Comparison of ENCODE assay signal across 13 cellular contexts in the genomic region with DNA sequence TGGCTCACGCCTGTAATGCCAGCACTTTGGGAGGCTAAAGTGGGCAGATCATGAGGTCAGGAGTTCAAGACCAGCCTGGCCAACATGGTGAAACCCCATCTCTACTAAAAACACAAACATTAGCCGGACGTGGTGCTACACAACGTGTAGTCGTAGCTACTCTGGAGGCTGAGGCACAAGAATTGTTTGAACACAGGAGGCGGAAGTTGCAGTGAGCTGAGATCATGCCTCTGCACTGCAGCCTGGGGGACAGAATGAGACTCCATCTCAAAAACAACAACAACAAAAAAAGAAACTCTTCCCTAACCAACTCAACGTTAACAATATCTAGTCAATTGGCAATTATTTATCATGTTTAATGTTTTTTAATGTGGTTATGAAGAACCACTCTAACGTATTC.
DNase-seq lines count a peak whose midpoint lies in the region; ATAC-seq and TF ChIP-seq lines count a peak whose summit lies in the region.
"Had no signal": no experiment of that assay in that cellular context is flagged by ENCODE, and none has a peak within 500 bp of the region (broad histone marks: within the 10 kb centered on the region; RNA-seq: fewer than 3 reads in every experiment).

No MANE protein-coding gene starts in this region.

- peak overlapping the region; percentile 2 for H3K27ac Mint-ChIP-seq in activated CD4-positive, alpha-beta T cell treated with anti-CD3 and anti-CD28 coated beads for 36 hours
- peak overlapping the region; percentile 80 for H3K27ac Mint-ChIP-seq in activated CD4-positive, alpha-beta memory T cell treated with anti-CD3 and anti-CD28 coated beads, Interleukin-2, amount 10 ng/mL, durations not matched to agents 7 days and 5 days
- H3K27ac Mint-ChIP-seq in mesothelial cell of epicardium = no peak overlapping the region

- POLR2A ChIA-PET in activated CD4-positive, alpha-beta T cell treated with anti-CD3 and anti-CD28 coated beads for 36 hours (lab: Charles Lee) = no interaction called here
- POLR2A ChIA-PET in activated CD4-positive, alpha-beta memory T cell treated with anti-CD3 and anti-CD28 coated beads, Interleukin-2, amount 10 ng/mL, durations not matched to agents 7 days and 5 days (lab: Charles Lee) = no interaction called here

- no peak overlapping the region for H3K4me3 Mint-ChIP-seq in activated CD4-positive, alpha-beta T cell treated with anti-CD3 and anti-CD28 coated beads for 36 hours
- H3K4me3 Mint-ChIP-seq in activated CD4-positive, alpha-beta memory T cell treated with anti-CD3 and anti-CD28 coated beads, Interleukin-2, amount 10 ng/mL, durations not matched to agents 7 days and 5 days = no peak overlapping the region
- H3K4me3 Mint-ChIP-seq in mesothelial cell of epicardium = no peak overlapping the region
- H3K4me3 Mint-ChIP-seq: central memory CD8-positive, alpha-beta T cell had no signal

- no peak for DNase-seq in activated CD4-positive, alpha-beta T cell treated with anti-CD3 and anti-CD28 coated beads for 36 hours
- DNase-seq in activated CD4-positive, alpha-beta T cell treated with anti-CD3 and anti-CD28 coated beads for 4 hours = no peak
- no peak for DNase-seq in activated CD4-positive, alpha-beta memory T cell treated with anti-CD3 and anti-CD28 coated beads, Interleukin-2, amount 10 ng/mL, durations not matched to agents 7 days and 5 days
- DNase-seq in foreskin keratinocyte (no peak), substantia nigra (lab: John Stamatoyannopoulos, UW) (no peak), mesothelial cell of epicardium (ENCODE audit: low spot score in 2 of 2, unreplicated experiment in 2 of 2) (no peak), NCI-H2196 treated with DMSO at 0.1 percent for 48 hours (lab: John Stamatoyannopoulos, UW; ENCODE audit: unreplicated experiment) (no peak)
- DNase-seq: DND-41, mucosa of descending colon had no signal

- peak overlapping the region; percentile 26 for H3K27ac ChIP-seq in foreskin keratinocyte
- H3K27ac ChIP-seq in substantia nigra (ENCODE audit: low read depth, low read length, poor library complexity, severe bottlenecking) = peak overlapping the region; percentile 6
- H3K27ac ChIP-seq: SK-N-MC had no signal

- no peaks in the 10 kb centered on the region for H3K36me3 Mint-ChIP-seq in activated CD4-positive, alpha-beta T cell treated with anti-CD3 and anti-CD28 coated beads for 36 hours (ENCODE audit: low read depth)
- peaks cover 14% of the 10 kb centered on the region for H3K36me3 Mint-ChIP-seq in activated CD4-positive, alpha-beta memory T cell treated with anti-CD3 and anti-CD28 coated beads, Interleukin-2, amount 10 ng/mL, durations not matched to agents 7 days and 5 days (ENCODE audit: low read depth)
- no peaks in the 10 kb centered on the region for H3K36me3 Mint-ChIP-seq in mesothelial cell of epicardium
- H3K36me3 Mint-ChIP-seq: stimulated activated effector memory CD8-positive, alpha-beta T cell treated with anti-CD3 and anti-CD28 coated beads, Interleukin-12 subunit alpha, Interleukin-12 subunit beta, amount 100 ng/mL, for 72 hours had no signal

- TF ChIP-seq CTCF in foreskin keratinocyte (conservative IDR thresholded peaks at IDR 0.05) = no peak
- TF ChIP-seq CTCF in mesothelial cell of epicardium (IDR thresholded peaks at IDR 0.05; ENCODE audit: unreplicated experiment) = no peak

- H3K9me3 Mint-ChIP-seq in activated CD4-positive, alpha-beta T cell treated with anti-CD3 and anti-CD28 coated beads for 36 hours (ENCODE audit: low read depth) = no peaks in the 10 kb centered on the region
- no peaks in the 10 kb centered on the region for H3K9me3 Mint-ChIP-seq in activated CD4-positive, alpha-beta memory T cell treated with anti-CD3 and anti-CD28 coated beads, Interleukin-2, amount 10 ng/mL, durations not matched to agents 7 days and 5 days
- no peaks in the 10 kb centered on the region for H3K9me3 Mint-ChIP-seq in mesothelial cell of epicardium
- H3K9me3 Mint-ChIP-seq: central memory CD8-positive, alpha-beta T cell; stimulated activated effector memory CD8-positive, alpha-beta T cell treated with anti-CD3 and anti-CD28 coated beads, Interleukin-12 subunit alpha, Interleukin-12 subunit beta, amount 100 ng/mL, for 72 hours had no signal

- H3K4me1 ChIP-seq in foreskin keratinocyte = peaks cover 19% of the 10 kb centered on the region

- intact Hi-C loops in activated CD4-positive, alpha-beta T cell treated with anti-CD3 and anti-CD28 coated beads for 36 hours (cut with DNase I, micrococcal nuclease) = loop anchor here (2.0 to 10.0 kb wide), 3 partner anchors 89 to 183 kb away; a partner anchor contains a TSS

- CTCF ChIA-PET in activated CD4-positive, alpha-beta T cell treated with anti-CD3 and anti-CD28 coated beads for 36 hours (lab: Charles Lee) = no interaction called here
- CTCF ChIA-PET in activated CD4-positive, alpha-beta memory T cell treated with anti-CD3 and anti-CD28 coated beads, Interleukin-2, amount 10 ng/mL, durations not matched to agents 7 days and 5 days (lab: Charles Lee) = interaction anchor here (0.6 kb wide), 1 partner anchor 111 kb away, joined by 3 read pairs; no protein-coding TSS in a partner anchor

- H3K27me3 ChIP-seq in foreskin keratinocyte = no peaks in the 10 kb centered on the region

- H3K4me1 Mint-ChIP-seq in activated CD4-positive, alpha-beta T cell treated with anti-CD3 and anti-CD28 coated beads for 36 hours = peaks cover 26% of the 10 kb centered on the region
- peaks cover 42% of the 10 kb centered on the region for H3K4me1 Mint-ChIP-seq in activated CD4-positive, alpha-beta memory T cell treated with anti-CD3 and anti-CD28 coated beads, Interleukin-2, amount 10 ng/mL, durations not matched to agents 7 days and 5 days
- peaks cover 14% of the 10 kb centered on the region for H3K4me1 Mint-ChIP-seq in mesothelial cell of epicardium
- H3K4me1 Mint-ChIP-seq: central memory CD8-positive, alpha-beta T cell had no signal

- no peak for ATAC-seq in activated CD4-positive, alpha-beta T cell treated with anti-CD3 and anti-CD28 coated beads for 36 hours
- ATAC-seq in foreskin keratinocyte (no peak), HG03159 (IDR thresholded peaks at IDR 0.05; ENCODE audit: unreplicated experiment) (no peak)

- peaks cover 7% of the 10 kb centered on the region for H3K27me3 Mint-ChIP-seq in activated CD4-positive, alpha-beta T cell treated with anti-CD3 and anti-CD28 coated beads for 36 hours
- peaks cover 1% of the 10 kb centered on the region for H3K27me3 Mint-ChIP-seq in activated CD4-positive, alpha-beta memory T cell treated with anti-CD3 and anti-CD28 coated beads, Interleukin-2, amount 10 ng/mL, durations not matched to agents 7 days and 5 days
- no peaks in the 10 kb centered on the region for H3K27me3 Mint-ChIP-seq in mesothelial cell of epicardium (ENCODE audit: low read depth)
